1 cellular context compared by ENCODE assay signal in the genomic region with DNA sequence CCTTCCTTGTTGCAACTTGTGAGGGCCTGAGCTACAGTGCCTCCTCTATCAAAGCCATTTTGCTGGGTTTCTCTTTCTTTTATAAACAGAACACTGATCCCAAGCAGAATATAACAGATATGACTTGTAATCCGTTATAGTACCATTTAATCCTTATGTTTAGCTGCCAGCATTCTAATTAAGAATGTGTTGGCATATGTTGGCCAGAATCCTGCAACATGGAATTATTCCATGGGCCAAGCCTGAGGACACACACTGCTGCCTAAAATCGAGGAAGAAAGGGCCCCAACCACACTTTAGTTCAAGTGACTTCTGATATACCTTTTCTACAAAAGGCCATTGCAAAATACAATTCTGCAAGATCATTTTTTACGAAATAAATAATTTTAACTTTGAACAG.
TF ChIP-seq lines count a peak whose summit lies in the region.

No MANE protein-coding gene starts in this region.

TF ChIP-seq in IMR-90, 13 proteins besides CTCF, POLR2A, EP300 and RAD21 (continued from another document):
- TF ChIP-seq ELK1 (IDR thresholded peaks at IDR 0.05; ENCODE audit: borderline replicate concordance, low read depth, low read length) (no peak), RCOR1 (IDR thresholded peaks at IDR 0.05; ENCODE audit: insufficient replicate concordance, low read length) (no peak), BHLHE40 (IDR thresholded peaks at IDR 0.05; ENCODE audit: low read depth, low read length) (no peak), RFX5 (IDR thresholded peaks at IDR 0.05; ENCODE audit: low read depth, low read length) (no peak), MXI1 (IDR thresholded peaks at IDR 0.05; ENCODE audit: borderline replicate concordance, low read depth, low read length) (no peak), MAZ (IDR thresholded peaks at IDR 0.05; ENCODE audit: borderline replicate concordance, low read depth, low read length) (no peak), CHD1 (IDR thresholded peaks at IDR 0.05; ENCODE audit: low read depth, low read length) (no peak), NFE2L2 (IDR thresholded peaks at IDR 0.05; ENCODE audit: low read depth, low read length) (no peak), CEBPB (IDR thresholded peaks at IDR 0.05; ENCODE audit: low read depth, low read length) (no peak), SMC3 (IDR thresholded peaks at IDR 0.05; ENCODE audit: low read depth, low read length) (no peak)
- TF ChIP-seq, protein P1, sequence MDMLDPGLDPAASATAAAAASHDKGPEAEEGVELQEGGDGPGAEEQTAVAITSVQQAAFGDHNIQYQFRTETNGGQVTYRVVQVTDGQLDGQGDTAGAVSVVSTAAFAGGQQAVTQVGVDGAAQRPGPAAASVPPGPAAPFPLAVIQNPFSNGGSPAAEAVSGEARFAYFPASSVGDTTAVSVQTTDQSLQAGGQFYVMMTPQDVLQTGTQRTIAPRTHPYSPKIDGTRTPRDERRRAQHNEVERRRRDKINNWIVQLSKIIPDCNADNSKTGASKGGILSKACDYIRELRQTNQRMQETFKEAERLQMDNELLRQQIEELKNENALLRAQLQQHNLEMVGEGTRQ (IDR thresholded peaks at IDR 0.05; ENCODE audit: low read depth, low read length): no peak
